Comparison of ENCODE assay signal across 8 cellular contexts in the genomic region with DNA sequence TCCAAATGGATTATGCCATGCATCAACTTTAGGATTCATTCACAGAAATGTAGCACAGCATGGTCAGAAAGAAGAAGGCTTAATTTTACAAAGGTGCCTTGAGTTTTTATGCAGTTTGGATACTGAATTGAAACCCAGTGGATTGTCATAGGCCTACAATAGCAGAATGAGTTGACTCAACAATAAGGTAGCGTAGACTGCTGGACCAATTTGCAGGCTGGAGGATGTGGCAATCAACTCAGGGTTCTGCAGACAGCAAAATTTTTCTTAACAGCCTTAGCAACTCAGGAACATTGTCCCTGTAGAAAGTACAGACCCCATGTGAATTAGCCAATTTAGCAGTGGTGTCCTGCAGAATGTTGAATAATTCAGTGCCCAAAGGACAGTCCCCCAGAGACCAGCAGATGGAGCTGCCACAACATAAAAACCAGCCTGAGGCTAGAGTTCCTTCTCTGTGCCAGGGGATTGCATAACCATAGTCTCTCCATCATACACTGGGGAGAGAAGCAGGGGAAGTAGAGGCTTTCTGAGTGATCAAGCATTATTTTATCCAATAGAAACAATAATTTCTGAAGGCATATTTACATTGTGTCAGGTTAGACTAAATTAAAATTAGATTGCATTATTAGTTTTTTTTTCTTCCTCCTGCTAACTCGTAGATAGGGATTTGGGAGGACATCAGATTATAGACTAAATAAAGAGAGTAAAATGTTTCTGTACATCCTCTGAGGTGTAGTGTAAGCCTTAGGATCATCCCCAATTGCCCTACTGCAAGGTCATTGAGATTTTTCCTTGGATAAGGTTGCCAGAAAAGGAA. TPM values are rescaled to one million over a fixed set of nuclear protein-coding genes. Genes with fewer than 3 reads are reported as not detected.
DNase-seq lines count a peak whose midpoint lies in the region; ATAC-seq and TF ChIP-seq lines count a peak whose summit lies in the region.

No MANE protein-coding gene starts in this region.

- ATAC-seq in Panc1 (peak; percentile 96), HG03175 (IDR thresholded peaks at IDR 0.05; ENCODE audit: unreplicated experiment) (no peak), GM18502 (IDR thresholded peaks at IDR 0.05; ENCODE audit: poor library complexity, unreplicated experiment) (no peak)

- H3K9ac ChIP-seq in mammary epithelial cell (ENCODE audit: insufficient read depth, low read length) = no peak overlapping the region

- H3K27me3 ChIP-seq in HL-60 (ENCODE audit: insufficient read depth, poor library complexity, severe bottlenecking) (no peaks in the 10 kb centered on the region), Panc1 (ENCODE audit: control insufficient read depth, insufficient read depth, low read length) (peaks cover 8% of the 10 kb centered on the region; the same call in 1 of the 2 replicates), mammary epithelial cell (ENCODE audit: insufficient read depth, low read length) (no peaks in the 10 kb centered on the region), stomach (no peaks in the 10 kb centered on the region)

- intact Hi-C loops in Panc1 (cut with micrococcal nuclease; ENCODE audit: unreplicated experiment) = loop anchor here (1.0 kb wide), 1 partner anchor 54 kb away; no protein-coding TSS in a partner anchor
- intact Hi-C loops in mammary epithelial cell (cut with micrococcal nuclease) = no loop called here
- intact Hi-C loops in stomach (cut with DNase I; ENCODE audit: low total_unique reads) = loop anchor here (10.0 kb wide), 1 partner anchor 169 kb away; no protein-coding TSS in a partner anchor

- H3K27ac ChIP-seq in HL-60 (replicated peaks) (no peak overlapping the region), Panc1 (ENCODE audit: low read length) (no peak overlapping the region), mammary epithelial cell (ENCODE audit: insufficient read depth, low read depth, low read length) (no peak overlapping the region), stomach (no peak overlapping the region)

- no peak for TF ChIP-seq EP300 in stomach (IDR thresholded peaks at IDR 0.05)

- in situ Hi-C loops in Panc1 (cut with HindIII; ENCODE audit: low pct_unique_long_range_greater_than_20kb, low sequenced_read_pairs) = no loop called here
- in situ Hi-C loops in mammary epithelial cell (cut with MboI; ENCODE audit: low sequenced_read_pairs in 2 of 2) = no loop called here

- BruUV-seq in Panc1 (replicated peaks; lab: Mats Ljungman, UMichigan) (no TSS peak), mammary epithelial cell (replicated peaks; lab: Mats Ljungman, UMichigan) (no TSS peak)

- H2AFZ ChIP-seq in mammary epithelial cell (ENCODE audit: low read depth, low read length) = no peak overlapping the region

- CTCF ChIA-PET in Panc1 (lab: Charles Lee) = interaction anchor here (0.5 to 1.2 kb wide), 3 partner anchors 15 to 178 kb away, joined by 3 to 5 read pairs (median 4); no protein-coding TSS in a partner anchor
- CTCF ChIA-PET in mammary epithelial cell (lab: Charles Lee; ENCODE audit: low non-redundant PET) = interaction anchor here (1.1 kb wide), 1 partner anchor 20 kb away, joined by 3 read pairs; the partner anchor contains the start of gene MRPL17

- no peak for TF ChIP-seq POLR2A in stomach (IDR thresholded peaks at IDR 0.05)

- peak; percentile 85 for DNase-seq in EH (ENCODE audit: low read depth)
- DNase-seq in HL-60 (ENCODE audit: low read depth in 1 of 2, low spot score in 1 of 2) = peak; percentile 51 to 89
- DNase-seq in Panc1 (ENCODE audit: low read depth, low spot score) = no peak
- peak; percentile 65 for DNase-seq in mammary epithelial cell
- DNase-seq in islet precursor cell = peak; percentile 75
- DNase-seq in stomach = peak; percentile 42

- 91% methylated on average over 2 of the region's 2 CpGs for WGBS in mammary epithelial cell (ENCODE audit: low coverage, missing lambda C conversion rate)
- WGBS in stomach, 5 donors = 61 to 83% (median 77%) methylated on average over 2 of the region's 2 CpGs

- H3K4me1 ChIP-seq in Panc1 (ENCODE audit: control insufficient read depth, insufficient read depth, low read length) (no peaks in the 10 kb centered on the region), mammary epithelial cell (ENCODE audit: insufficient read depth, low read length) (no peaks in the 10 kb centered on the region), stomach (peaks cover 0 to 24% (median 3%) of the 10 kb centered on the region in 4 donors)

- POLR2A ChIA-PET in Panc1 (lab: Charles Lee) = no interaction called here

- H3K79me2 ChIP-seq in mammary epithelial cell (ENCODE audit: insufficient read depth, low read length) = no peaks in the 10 kb centered on the region

- H3K4me3 ChIP-seq in HL-60 (replicated peaks; ENCODE audit: insufficient read depth, low read length) (no peak overlapping the region), Panc1 (ENCODE audit: low read depth in 2 of 2, low read length in 2 of 2) (no peak overlapping the region), mammary epithelial cell (replicated peaks in 1 of 3; ENCODE audit: insufficient read depth in 1 of 3, low read depth in 2 of 3, low read length in 3 of 3) (no peak overlapping the region), stomach (no peak overlapping the region)

- H3K36me3 ChIP-seq in Panc1 (ENCODE audit: control insufficient read depth, insufficient read depth, low read length) = no peaks in the 10 kb centered on the region
- no peaks in the 10 kb centered on the region for H3K36me3 ChIP-seq in mammary epithelial cell (ENCODE audit: insufficient read depth, low read length)
- no peaks in the 10 kb centered on the region for H3K36me3 ChIP-seq in stomach

- no peaks in the 10 kb centered on the region for H3K9me3 ChIP-seq in Panc1 (ENCODE audit: control insufficient read depth, insufficient read depth, low read depth, low read length)
- H3K9me3 ChIP-seq in mammary epithelial cell (replicated peaks; ENCODE audit: insufficient read depth, low read length) = no peaks in the 10 kb centered on the region
- no peaks in the 10 kb centered on the region for H3K9me3 ChIP-seq in stomach

- H3K4me2 ChIP-seq in mammary epithelial cell (ENCODE audit: insufficient read depth, low read depth, low read length) = no peak overlapping the region

- no peaks in the 10 kb centered on the region for H4K20me1 ChIP-seq in mammary epithelial cell (ENCODE audit: insufficient read depth, low read length)

- dilution Hi-C loops in mammary epithelial cell (cut with HindIII; ENCODE audit: low sequenced_read_pairs) = no loop called here

- TF ChIP-seq CTCF in HL-60 (IDR thresholded peaks at IDR 0.05; ENCODE audit: insufficient read depth, low read length) = peak; percentile 87
- peak; percentile 91 for TF ChIP-seq CTCF in Panc1 (IDR thresholded peaks at IDR 0.05)
- TF ChIP-seq CTCF in mammary epithelial cell (conservative IDR thresholded peaks at IDR 0.05 in 1 of 2, IDR thresholded peaks at IDR 0.05 in 1 of 2; ENCODE audit: extremely low read depth in 1 of 2, insufficient read depth in 1 of 2, low read depth in 1 of 2, low read length in 2 of 2) = peak; percentile 69 to 79
- peak in 5 of 7 experiments; percentile 37 to 59 (median 51) for TF ChIP-seq CTCF in stomach (IDR thresholded peaks at IDR 0.05)

RNA-seq across cellular contexts. Expression of gene MRPL17, which starts 20.3 kb away (rescaled TPM):
- total RNA-seq in Panc1 (2021; ENCODE audit: unreplicated experiment) (115 TPM), mammary epithelial cell (10 to 100 TPM; 23.8 to 95.9 TPM), stomach (100 to 1,000 TPM in 1 of 5 donors, 10 to 100 TPM in 3, 1 to 10 TPM in 1; 9.0 to 148 (median 20.4) TPM)
- 168 TPM for polyA plus RNA-seq in Panc1 (2012; ENCODE audit: insufficient read length)
- polyA plus RNA-seq in mammary epithelial cell (85.0 TPM), stomach (10 to 100 TPM; 43.2 to 52.2 (median 49.4) TPM)
- 28.8 TPM for polyA minus RNA-seq in mammary epithelial cell

RNA-seq across cellular contexts. Expression of gene DCHS1, which starts 47.8 kb away (rescaled TPM):
- total RNA-seq in Panc1 (2021; ENCODE audit: unreplicated experiment) = 2.2 TPM
- 2.8 TPM for polyA plus RNA-seq in Panc1 (2012; ENCODE audit: insufficient read length)
- total RNA-seq in mammary epithelial cell = under 1 TPM; 0.50 to 0.59 TPM
- 0.05 TPM for polyA plus RNA-seq in mammary epithelial cell
- 0.05 TPM for polyA minus RNA-seq in mammary epithelial cell
- total RNA-seq in stomach = 10 to 100 TPM in 4 of 5 donors, 1 to 10 TPM in 1; 9.9 to 22.8 (median 17.4) TPM
- 1 to 10 TPM in 2 of 3 donors, under 1 TPM in 1; 0.76 to 2.6 (median 1.6) TPM for polyA plus RNA-seq in stomach
